ENCODE assay signal across 13 cellular contexts in the genomic region with DNA sequence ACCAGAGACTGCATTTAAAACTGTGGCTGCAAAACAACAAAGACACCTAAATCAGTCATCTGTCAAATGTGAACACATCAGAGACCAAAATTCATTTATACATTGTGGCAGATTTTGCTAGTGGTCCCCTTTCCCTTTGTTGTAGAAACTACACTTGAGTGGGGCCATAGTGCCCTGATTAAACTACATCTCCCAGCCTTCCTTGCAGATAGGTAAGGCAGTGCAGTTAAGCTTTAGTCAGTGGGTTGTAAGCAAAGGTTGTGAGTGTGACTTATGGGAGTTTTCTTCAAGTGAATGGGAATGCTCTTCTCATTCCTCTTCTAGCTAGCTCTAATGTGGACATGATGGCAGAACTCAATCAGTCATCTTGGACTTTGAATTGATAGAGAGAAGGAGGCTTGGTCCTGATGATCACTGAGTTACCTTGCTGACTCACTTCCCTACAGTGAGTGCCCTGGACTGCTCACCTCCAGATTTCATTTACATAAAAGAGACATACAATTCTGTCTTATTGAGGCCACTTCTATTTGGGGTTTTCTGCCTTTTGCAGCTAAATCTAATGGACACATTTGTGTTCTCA. TPM values are rescaled to one million over a fixed set of nuclear protein-coding genes. Genes with fewer than 3 reads are reported as not detected.
A peak's percentile ranks its signal among the peaks of the same experiment; 100 is the strongest.
DNase-seq lines count a peak whose midpoint lies in the region; ATAC-seq and TF ChIP-seq lines count a peak whose summit lies in the region.
"Had no signal": no experiment of that assay in that cellular context is flagged by ENCODE, and none has a peak within 500 bp of the region (broad histone marks: within the 10 kb centered on the region; RNA-seq: fewer than 3 reads in every experiment).

No MANE protein-coding gene starts in this region.

- H3K27ac Mint-ChIP-seq in GM23338 (peak overlapping the region; percentile 76), naive B cell (peak overlapping the region in 3 of 6 donors; percentile 8 to 52 (median 49))

- ATAC-seq in GM18502 (IDR thresholded peaks at IDR 0.05; ENCODE audit: poor library complexity, unreplicated experiment) (peak; percentile 25), GM23338 (peak; percentile 74), Panc1 (no peak), naive B cell (ENCODE audit: low read depth in 2 of 2) (peak; percentile 23), HG03108 (IDR thresholded peaks at IDR 0.05; ENCODE audit: unreplicated experiment) (no peak), GM21576 (IDR thresholded peaks at IDR 0.05; ENCODE audit: unreplicated experiment) (no peak)

- H3K36me3 Mint-ChIP-seq in GM23338 (ENCODE audit: low read depth) (no peaks in the 10 kb centered on the region; the same call in 2 of the 3 replicates), naive B cell (peaks cover 0 to 4% of the 10 kb centered on the region in 2 donors)

- CTCF ChIA-PET in Panc1 (lab: Charles Lee), result interaction anchor here (0.6 kb wide), 1 partner anchor 17 kb away, joined by 3 read pairs; no protein-coding TSS in a partner anchor

- peak overlapping the region; percentile 94 for H2AFZ ChIP-seq in GM23338

- no peaks in the 10 kb centered on the region for H4K20me1 ChIP-seq in GM23338 (replicated peaks; ENCODE audit: insufficient read depth)

- no peaks in the 10 kb centered on the region for H3K79me2 ChIP-seq in GM23338 (replicated peaks; ENCODE audit: insufficient read depth)

- H3K9me2 ChIP-seq in GM23338 (ENCODE audit: insufficient read depth), result peaks cover 3% of the 10 kb centered on the region; the same call in 1 of the 2 replicates

- H3K9me3 ChIP-seq in Panc1 (ENCODE audit: control insufficient read depth, insufficient read depth, low read depth, low read length), result no peaks in the 10 kb centered on the region

- H3K4me1 Mint-ChIP-seq in GM23338 (peaks cover 11% of the 10 kb centered on the region), naive B cell (peaks cover 18 to 36% (median 34%) of the 10 kb centered on the region in 3 donors)

- H3K36me3 ChIP-seq in GM23338 (ENCODE audit: insufficient read depth) (no peaks in the 10 kb centered on the region), Panc1 (ENCODE audit: control insufficient read depth, insufficient read depth, low read length) (no peaks in the 10 kb centered on the region)

- H3K27ac ChIP-seq in GM23338 (ENCODE audit: low read depth) (no peak overlapping the region), Panc1 (ENCODE audit: low read length) (peak overlapping the region; percentile 54; the same call in 1 of the 2 replicates)

- H3K27me3 ChIP-seq in GM23338 (ENCODE audit: insufficient read depth) (no peaks in the 10 kb centered on the region), Panc1 (ENCODE audit: control insufficient read depth, insufficient read depth, low read length) (no peaks in the 10 kb centered on the region)

- in situ Hi-C loops in Panc1 (cut with HindIII; ENCODE audit: low pct_unique_long_range_greater_than_20kb, low sequenced_read_pairs), result no loop called here

- no peak overlapping the region for H3K4me2 ChIP-seq in GM23338

- H3K4me3 ChIP-seq in GM23338, result no peak overlapping the region
- H3K4me3 ChIP-seq in Panc1 (ENCODE audit: low read depth in 2 of 2, low read length in 2 of 2), result no peak overlapping the region

- H3K4me1 ChIP-seq in GM23338 (ENCODE audit: insufficient read depth) (peaks cover 14% of the 10 kb centered on the region), Panc1 (ENCODE audit: control insufficient read depth, insufficient read depth, low read length) (peaks cover 14% of the 10 kb centered on the region)

- intact Hi-C loops in Panc1 (cut with micrococcal nuclease; ENCODE audit: unreplicated experiment), result no loop called here

- H3K9me3 Mint-ChIP-seq in GM23338 (peaks cover 6% of the 10 kb centered on the region; the same call in 2 of the 3 replicates), naive B cell (no peaks in the 10 kb centered on the region)
- H3K9me3 Mint-ChIP-seq: IgD-negative memory B cell; stimulated activated naive CD8-positive, alpha-beta T cell treated with anti-CD3 and anti-CD28 coated beads, Interleukin-15, amount 100 ng/mL, for 72 hours had no signal

- POLR2A ChIA-PET in Panc1 (lab: Charles Lee), result no interaction called here

- BruUV-seq in Panc1 (replicated peaks; lab: Mats Ljungman, UMichigan), result no TSS peak

- H3K27me3 Mint-ChIP-seq in GM23338 (ENCODE audit: insufficient read depth, low read depth, poor library complexity) (peaks cover under 1% of the 10 kb centered on the region), naive B cell (peaks cover 0 to 5% (median 0%) of the 10 kb centered on the region in 3 donors)
- H3K27me3 Mint-ChIP-seq: IgD-negative memory B cell; stimulated activated naive CD8-positive, alpha-beta T cell treated with anti-CD3 and anti-CD28 coated beads, Interleukin-15, amount 100 ng/mL, for 72 hours had no signal

- TF ChIP-seq CTCF in GM23338 (conservative IDR thresholded peaks at IDR 0.05; ENCODE audit: low read depth in 2 of 2) (no peak), Panc1 (IDR thresholded peaks at IDR 0.05) (no peak)

- H3K4me3 Mint-ChIP-seq in GM23338, result no peak overlapping the region
- peak overlapping the region in 1 of 8 donors; percentile 21 for H3K4me3 Mint-ChIP-seq in naive B cell
- H3K4me3 Mint-ChIP-seq: stimulated activated naive CD8-positive, alpha-beta T cell treated with anti-CD3 and anti-CD28 coated beads, Interleukin-15, amount 100 ng/mL, for 72 hours had no signal

- no peaks in the 10 kb centered on the region for H3F3A ChIP-seq in GM23338 (replicated peaks; ENCODE audit: low read depth)

- DNase-seq in GM23338 (ENCODE audit: low spot score) (no peak), Panc1 (ENCODE audit: low read depth, low spot score) (no peak), naive B cell (no peak), COLO829 (ENCODE audit: low spot score) (no peak), GF-D8 (lab: John Stamatoyannopoulos, UW) (no peak)
- DNase-seq: activated T-cell treated with anti-CD3 and anti-CD28 coated beads, Interleukin-2, amount 50 U/mL, for 1 hour; amygdala; NCI-H1694 had no signal

TF ChIP-seq in GM23338, 12 proteins besides CTCF, POLR2A, EP300 and RAD21:
- TF ChIP-seq ETS1 (IDR thresholded peaks at IDR 0.05), result peak; percentile 27; the same call in 1 of the 2 replicates
- no peak for TF ChIP-seq EZH2phosphoT487 (IDR thresholded peaks at IDR 0.05; ENCODE audit: unreplicated experiment)

RNA-seq across cellular contexts. Expression of gene SPARC, which starts 35.2 kb away (rescaled TPM):
- total RNA-seq in GM23338 (2014; rRNA removed; shearing (Covaris generic)), result 203 and 218 TPM in 2 replicates
- polyA plus RNA-seq in GM23338 (2016; fragmentation: Nextera tagmentation; extraction: Ambion mirVana) (200 and 225 TPM in 2 replicates), naive B cell (ENCODE audit: low read depth in 6 of 6) (10 to 100 TPM in 5 of 6 donors, 1 to 10 TPM in 1; 9.6 to 30.7 (median 24.7) TPM)
- 228 TPM for total RNA-seq in Panc1 (2021; ENCODE audit: unreplicated experiment)
- 986 TPM for polyA plus RNA-seq in Panc1 (2012; ENCODE audit: insufficient read length)

RNA-seq across cellular contexts. Expression of gene ATOX1, which starts 36.5 kb away (rescaled TPM):
- total RNA-seq in GM23338 (2014; rRNA removed; shearing (Covaris generic)), result 118 and 123 TPM in 2 replicates
- polyA plus RNA-seq in GM23338 (2016; fragmentation: Nextera tagmentation; extraction: Ambion mirVana) (120 and 134 TPM in 2 replicates), naive B cell (ENCODE audit: low read depth in 6 of 6) (10 to 100 TPM; 51.7 to 74.8 (median 59.4) TPM)
- total RNA-seq in Panc1 (2021; ENCODE audit: unreplicated experiment), result 202 TPM
- 298 TPM for polyA plus RNA-seq in Panc1 (2012; ENCODE audit: insufficient read length)

RNA-seq across cellular contexts. Expression of gene G3BP1, which starts 49.9 kb away (rescaled TPM):
- 323 and 345 TPM in 2 replicates for total RNA-seq in GM23338 (2014; rRNA removed; shearing (Covaris generic))
- polyA plus RNA-seq in GM23338 (2016; fragmentation: Nextera tagmentation; extraction: Ambion mirVana) (158 and 183 TPM in 2 replicates), naive B cell (ENCODE audit: low read depth in 6 of 6) (100 to 1,000 TPM in 5 of 6 donors, 10 to 100 TPM in 1; 93.9 to 151 (median 135) TPM)
- 290 TPM for total RNA-seq in Panc1 (2021; ENCODE audit: unreplicated experiment)
- 138 TPM for polyA plus RNA-seq in Panc1 (2012; ENCODE audit: insufficient read length)

Comparison
In these comparisons a context has a peak if more than half of its experiments do, and no peak if none do; other contexts are left out.
1. ATAC-seq: peak in GM18502 (single experiment), GM23338 (single experiment) and naive B cell (2 of 2); none in Panc1 (single experiment), HG03108 (single experiment) and GM21576 (single experiment).